Comparison of ENCODE assay signal across 16 cellular contexts in the genomic region with DNA sequence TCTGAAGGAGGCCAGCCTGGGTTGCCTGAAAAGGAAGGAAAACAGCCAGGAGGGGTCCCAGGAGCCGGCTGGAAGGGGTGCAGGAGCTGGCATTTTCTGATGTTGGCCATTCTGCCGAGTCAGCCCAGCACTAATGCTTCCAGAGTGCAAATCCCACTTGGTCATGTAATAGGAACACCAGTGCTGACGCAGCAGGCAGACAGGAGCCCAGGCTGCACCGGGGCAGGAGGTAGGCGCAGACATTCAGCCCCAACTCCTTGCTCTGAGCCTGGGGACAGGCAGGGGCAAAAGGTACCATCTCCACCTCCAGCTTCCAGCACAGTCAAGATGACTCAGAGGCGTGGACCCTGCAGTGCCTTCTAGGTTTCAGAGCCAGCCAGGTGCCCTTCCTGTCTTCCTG. TPM values are rescaled to one million over a fixed set of nuclear protein-coding genes. Genes with fewer than 3 reads are reported as not detected.
DNase-seq lines count a peak whose midpoint lies in the region; ATAC-seq and TF ChIP-seq lines count a peak whose summit lies in the region.
"Had no signal": no experiment of that assay in that cellular context is flagged by ENCODE, and none has a peak within 500 bp of the region (broad histone marks: within the 10 kb centered on the region; RNA-seq: fewer than 3 reads in every experiment).

No MANE protein-coding gene starts in this region.

- H3F3A ChIP-seq in PC-9 (ENCODE audit: insufficient read depth, low read depth): peaks cover 20% of the 10 kb centered on the region

- no peaks in the 10 kb centered on the region for H3K36me3 Mint-ChIP-seq in nephron progenitor cell (ENCODE audit: low read depth)
- H3K36me3 Mint-ChIP-seq: IgD-negative memory B cell had no signal

- ATAC-seq in DND-41 (ENCODE audit: insufficient read depth, low read depth): no peak
- peak; percentile 9 for ATAC-seq in esophagus mucosa
- no peak for ATAC-seq in GM18870 (IDR thresholded peaks at IDR 0.05; ENCODE audit: unreplicated experiment)

- H3K79me2 ChIP-seq in DND-41 (ENCODE audit: insufficient read depth, low read length) (no peaks in the 10 kb centered on the region), PC-9 (ENCODE audit: low read depth) (no peaks in the 10 kb centered on the region)

- CTCF ChIA-PET in PC-9 (lab: Charles Lee): no interaction called here

- H3K9me2 ChIP-seq in PC-9 (ENCODE audit: insufficient read depth): no peaks in the 10 kb centered on the region

- H3K4me1 ChIP-seq in DND-41 (ENCODE audit: insufficient read depth, low read length) (peaks cover 19% of the 10 kb centered on the region), PC-9 (replicated peaks; ENCODE audit: insufficient read depth) (peaks cover 46% of the 10 kb centered on the region)

- POLR2A ChIA-PET in PC-9 (lab: Charles Lee; ENCODE audit: unreplicated experiment): no interaction called here

- H4K20me1 ChIP-seq in DND-41 (ENCODE audit: insufficient read depth, low read length) (no peaks in the 10 kb centered on the region), PC-9 (ENCODE audit: insufficient read depth) (no peaks in the 10 kb centered on the region)

- H3K4me3 ChIP-seq in DND-41 (ENCODE audit: low read depth in 1 of 2, low read length in 2 of 2): no peak overlapping the region
- no peak overlapping the region for H3K4me3 ChIP-seq in PC-9
- H3K4me3 ChIP-seq: Peyer's patch had no signal

- H3K9me3 Mint-ChIP-seq in nephron progenitor cell: no peaks in the 10 kb centered on the region
- H3K9me3 Mint-ChIP-seq: IgD-negative memory B cell had no signal

- no peaks in the 10 kb centered on the region for H3K27me3 ChIP-seq in DND-41 (ENCODE audit: insufficient read depth, low read length, poor library complexity)
- no peaks in the 10 kb centered on the region for H3K27me3 ChIP-seq in PC-9 (ENCODE audit: insufficient read depth, low read depth)
- H3K27me3 ChIP-seq: Peyer's patch had no signal

- H3K4me1 Mint-ChIP-seq in nephron progenitor cell: peaks cover 41% of the 10 kb centered on the region

- no peak overlapping the region for H3K4me2 ChIP-seq in DND-41 (ENCODE audit: insufficient read depth, low read length)
- no peak overlapping the region for H3K4me2 ChIP-seq in PC-9

- H3K27ac ChIP-seq in DND-41 (ENCODE audit: low read length) (no peak overlapping the region), PC-9 (no peak overlapping the region)
- H3K27ac ChIP-seq: Peyer's patch had no signal

- intact Hi-C loops in PC-9 (cut with micrococcal nuclease; ENCODE audit: unreplicated experiment): no loop called here

- H2AFZ ChIP-seq in DND-41 (ENCODE audit: low read depth, low read length): peak overlapping the region; percentile 11; the same call in 1 of the 2 replicates
- H2AFZ ChIP-seq in PC-9: no peak overlapping the region

- H3K9ac ChIP-seq in DND-41 (ENCODE audit: low read depth, low read length): no peak overlapping the region

- TF ChIP-seq CTCF in DND-41 (IDR thresholded peaks at IDR 0.05; ENCODE audit: borderline replicate concordance, extremely low read depth, low read length, poor library complexity, severe bottlenecking) (no peak), PC-9 (conservative IDR thresholded peaks at IDR 0.05) (no peak), nephron progenitor cell (IDR thresholded peaks at IDR 0.05) (no peak)

- DNase-seq in DND-41: no peak
- DNase-seq in PC-9: peak; percentile 29 to 38
- DNase-seq in nephron progenitor cell: no peak
- DNase-seq in HK-2 (ENCODE audit: unreplicated experiment): no peak
- no peak for DNase-seq in AML-193 (lab: John Stamatoyannopoulos, UW)
- DNase-seq in SW 1271 (lab: John Stamatoyannopoulos, UW): no peak
- DNase-seq: Calu3, NCI-H1048, NCI-H146, NCI-H2227 treated with DMSO at 0.1 percent for 48 hours, NCI-H526, SHP77 treated with DMSO at 0.1 percent for 48 hours had no signal

- no TSS peak for BruUV-seq in PC-9 (replicated peaks; lab: Mats Ljungman, UMichigan)

- peak overlapping the region; percentile 51 for H3K27ac Mint-ChIP-seq in nephron progenitor cell
- H3K27ac Mint-ChIP-seq: IgD-negative memory B cell had no signal

- no peak overlapping the region for H3K4me3 Mint-ChIP-seq in nephron progenitor cell

- no peaks in the 10 kb centered on the region for H3K9me3 ChIP-seq in DND-41 (ENCODE audit: insufficient read depth, low read length, severe bottlenecking)
- H3K9me3 ChIP-seq in PC-9 (ENCODE audit: insufficient read depth, low read depth): no peaks in the 10 kb centered on the region
- H3K9me3 ChIP-seq: Peyer's patch had no signal

- peaks cover 4% of the 10 kb centered on the region for H3K27me3 Mint-ChIP-seq in nephron progenitor cell (ENCODE audit: low read depth, poor library complexity)

- no peaks in the 10 kb centered on the region for H3K36me3 ChIP-seq in DND-41 (ENCODE audit: insufficient read depth, low read length)
- no peaks in the 10 kb centered on the region for H3K36me3 ChIP-seq in PC-9 (ENCODE audit: low read depth)
- H3K36me3 ChIP-seq: Peyer's patch had no signal

RNA-seq across cellular contexts. Expression of a gene that starts 10.2 kb away (rescaled TPM):
- 206 and 250 TPM in 2 replicates for total RNA-seq in PC-9 (2021)
- 86.9 TPM for total RNA-seq in esophagus mucosa

RNA-seq across cellular contexts. Expression of a gene that starts 40.5 kb away (rescaled TPM):
- total RNA-seq in PC-9 (2021) (3.5 and 3.9 TPM in 2 replicates), esophagus mucosa (0.92 TPM)
- total RNA-seq: Calu3 had no signal

RNA-seq across cellular contexts. Expression of a gene that starts 55.7 kb away (rescaled TPM):
- total RNA-seq in PC-9 (2021) (14.2 and 20.9 TPM in 2 replicates), esophagus mucosa (19.8 TPM)

Comparison
In these comparisons a context has a peak if more than half of its experiments do, and no peak if none do; other contexts are left out.
1. DNase-seq: peak in PC-9 (2 of 2); none in DND-41 (single experiment), nephron progenitor cell (single experiment), HK-2 (single experiment), AML-193 (0 of 2) and SW 1271 (0 of 2).